Comparison of ENCODE assay signal across 13 cellular contexts in genomic region chr14:103090481-103091020, GRCh38. TPM values are rescaled to one million over a fixed set of nuclear protein-coding genes. Genes with fewer than 3 reads are reported as not detected.
A peak's percentile ranks its signal among the peaks of the same experiment; 100 is the strongest.
DNase-seq lines count a peak whose midpoint lies in the region; ATAC-seq, FAIRE-seq and TF ChIP-seq lines count a peak whose summit lies in the region.
"Had no signal": no experiment of that assay in that cellular context is flagged by ENCODE, and none has a peak within 500 bp of the region (broad histone marks: within the 10 kb centered on the region; RNA-seq: fewer than 3 reads in every experiment).

No MANE protein-coding gene starts in this region.

- no peak overlapping the region for H3K27ac ChIP-seq in CD8-positive, alpha-beta memory T cell (ENCODE audit: low read depth, low read length)
- H3K27ac ChIP-seq in IMR-90 (ENCODE audit: insufficient read depth, low read length): no peak overlapping the region
- no peak overlapping the region for H3K27ac ChIP-seq in GM12878 (ENCODE audit: control insufficient read depth, insufficient read depth)
- H3K27ac ChIP-seq: right lobe of liver, testis had no signal

- no peak for TF ChIP-seq RAD21 in IMR-90 (IDR thresholded peaks at IDR 0.05; ENCODE audit: low read length)
- no peak for TF ChIP-seq RAD21 in GM12878 (IDR thresholded peaks at IDR 0.05; ENCODE audit: insufficient read depth, low read depth, low read length)

- no peaks in the 10 kb centered on the region for H3K36me3 ChIP-seq in CD8-positive, alpha-beta memory T cell (ENCODE audit: insufficient read depth, low read length)
- no peaks in the 10 kb centered on the region for H3K36me3 ChIP-seq in IMR-90 (ENCODE audit: control insufficient read depth, insufficient read depth, low read length)
- no peaks in the 10 kb centered on the region for H3K36me3 ChIP-seq in GM12878 (ENCODE audit: control insufficient read depth in 2 of 2, insufficient read depth in 2 of 2, low read length in 1 of 2)
- H3K36me3 ChIP-seq: right lobe of liver had no signal

- H3K14ac ChIP-seq in IMR-90 (replicated peaks; ENCODE audit: low read depth, low read length): no peak overlapping the region

- H3K23ac ChIP-seq in IMR-90 (ENCODE audit: low read depth, low read length): no peak overlapping the region

- no peak overlapping the region for H4K5ac ChIP-seq in IMR-90 (ENCODE audit: low read depth, low read length)

- no peak for FAIRE-seq in GM12878 (lab: Jason Lieb, UNC)

- H3K4me3 Mint-ChIP-seq in CD8-positive, alpha-beta memory T cell: peak overlapping the region in 6 of 7 donors; percentile 42 to 69 (median 50)
- H3K4me3 Mint-ChIP-seq in natural killer cell: peak overlapping the region; percentile 62

- ATAC-seq in IMR-90 (ENCODE audit: low read depth) (no peak), GM12878 (no peak), natural killer cell (no peak), GM19463 (IDR thresholded peaks at IDR 0.05; ENCODE audit: unreplicated experiment) (no peak)

- H2AK9ac ChIP-seq in IMR-90 (replicated peaks; ENCODE audit: low read depth, low read length, poor library complexity): peak overlapping the region; percentile 40

- no peak overlapping the region for H3K4ac ChIP-seq in IMR-90 (ENCODE audit: low read depth, low read length)

- H3K27me3 Mint-ChIP-seq in CD8-positive, alpha-beta memory T cell: peaks cover 6 to 16% of the 10 kb centered on the region in 2 donors
- peaks cover 0 to under 1% of the 10 kb centered on the region in 2 donors for H3K27me3 Mint-ChIP-seq in natural killer cell (ENCODE audit: low read depth in 2 of 2)

- no peak overlapping the region for H4K8ac ChIP-seq in IMR-90 (ENCODE audit: low read depth in 2 of 2, low read length in 2 of 2)

- no peaks in the 10 kb centered on the region for H3K36me3 Mint-ChIP-seq in CD8-positive, alpha-beta memory T cell
- H3K36me3 Mint-ChIP-seq in natural killer cell: no peaks in the 10 kb centered on the region

- no peak overlapping the region for H4K91ac ChIP-seq in IMR-90 (ENCODE audit: insufficient read depth, low read depth, low read length)

- H3K79me2 ChIP-seq in GM12878 (ENCODE audit: control insufficient read depth, insufficient read depth, low read length): no peaks in the 10 kb centered on the region

- H3K27ac Mint-ChIP-seq in CD8-positive, alpha-beta memory T cell: peak overlapping the region in 3 of 8 donors; percentile 27 to 68 (median 56)
- peak overlapping the region; percentile 26 to 72 for H3K27ac Mint-ChIP-seq in natural killer cell

- 75% methylated on average over 2 of the region's 12 CpGs; no CpG with 5 or more reads in 1 of the 2 experiments for WGBS in IMR-90 (ENCODE audit: extremely low coverage in 2 of 2, insufficient read length in 1 of 2), 2 experiments
- WGBS in GM12878 (ENCODE audit: insufficient coverage, insufficient replicate concordance, low lambda C conversion rate, missing lambda C conversion rate): 48% methylated on average over 12 of the region's 12 CpGs

- BruUV-seq in IMR-90 (replicated peaks; lab: Mats Ljungman, UMichigan): no TSS peak
- BruUV-seq in GM12878 (replicated peaks; lab: Mats Ljungman, UMichigan): no TSS peak

- H3K79me1 ChIP-seq in IMR-90 (ENCODE audit: low read depth in 1 of 2, low read length in 2 of 2): no peaks in the 10 kb centered on the region

- intact Hi-C loops in IMR-90 (cut with micrococcal nuclease): no loop called here
- intact Hi-C loops in GM12878 (cut with micrococcal nuclease; ENCODE audit: unreplicated experiment): no loop called here
- intact Hi-C loops in natural killer cell (cut with micrococcal nuclease): loop anchor here (5.0 to 10.0 kb wide), 2 partner anchors 313 to 396 kb away; partner anchors contain the start of gene TRAF3

- POLR2A ChIA-PET in CD8-positive, alpha-beta memory T cell (lab: Charles Lee): no interaction called here
- POLR2A ChIA-PET in IMR-90 (lab: Charles Lee; ENCODE audit: unreplicated experiment) (no interaction called here), GM12878 (lab: Charles Lee) (no interaction called here)

- H3K9ac ChIP-seq in IMR-90 (ENCODE audit: low read depth, low read length): no peak overlapping the region
- H3K9ac ChIP-seq in GM12878 (ENCODE audit: control insufficient read depth, insufficient read depth, low read length): no peak overlapping the region

- CTCF ChIA-PET in CD8-positive, alpha-beta memory T cell (lab: Charles Lee): interaction anchor here (0.9 to 1.0 kb wide), 2 partner anchors 396 to 397 kb away, joined by 4 to 5 read pairs; no protein-coding TSS in a partner anchor
- CTCF ChIA-PET in IMR-90 (lab: Yijun Ruan, JAX) (no interaction called here), GM12878 (lab: Yijun Ruan, JAX) (interaction anchor here (1.1 to 2.0 kb wide), 2 partner anchors 14 to 50 kb away, joined by 4 to 9 read pairs; no protein-coding TSS in a partner anchor)

- no peak overlapping the region for H2BK5ac ChIP-seq in IMR-90 (ENCODE audit: low read depth, low read length, poor library complexity, severe bottlenecking)

- TF ChIP-seq POLR2A in IMR-90 (IDR thresholded peaks at IDR 0.05; ENCODE audit: low read depth, low read length): no peak
- TF ChIP-seq POLR2A in GM12878 (IDR thresholded peaks at IDR 0.05; ENCODE audit: low read depth, low read length): no peak

- H3K27me3 ChIP-seq in CD8-positive, alpha-beta memory T cell (ENCODE audit: insufficient read depth, low read length, poor library complexity, severe bottlenecking): no peaks in the 10 kb centered on the region
- H3K27me3 ChIP-seq in IMR-90 (ENCODE audit: control insufficient read depth, insufficient read depth, low read length) (peaks cover 43% of the 10 kb centered on the region), GM12878 (replicated peaks in 1 of 2; ENCODE audit: control insufficient read depth in 2 of 2, insufficient read depth in 2 of 2, low read length in 1 of 2) (no peaks in the 10 kb centered on the region; a peak in 1 of 4 replicates)
- H3K27me3 ChIP-seq: right lobe of liver, testis had no signal

- RAD21 ChIA-PET in GM12878 (lab: Charles Lee; ENCODE audit: unreplicated experiment): interaction anchor here (1.0 kb wide), 1 partner anchor 12 kb away, joined by 3 read pairs; no protein-coding TSS in a partner anchor

- H3K4me1 Mint-ChIP-seq in CD8-positive, alpha-beta memory T cell: peaks cover 0 to 7% (median 0%) of the 10 kb centered on the region in 3 donors
- H3K4me1 Mint-ChIP-seq in natural killer cell: peaks cover 0 to 5% of the 10 kb centered on the region in 2 donors

- H2BK20ac ChIP-seq in IMR-90 (ENCODE audit: low read depth, low read length): no peak overlapping the region

- SMC1A ChIA-PET in GM12878 (lab: Charles Lee; ENCODE audit: uncharacterized antibody, unreplicated experiment): interaction anchor here (0.6 kb wide), 1 partner anchor 23 kb away, joined by 3 read pairs; no protein-coding TSS in a partner anchor

- no peak overlapping the region for H2BK15ac ChIP-seq in IMR-90 (ENCODE audit: low read depth, low read length)

- H4K20me1 ChIP-seq in IMR-90 (ENCODE audit: insufficient read depth, low read length) (no peaks in the 10 kb centered on the region; the same call in 1 of the 2 replicates), GM12878 (ENCODE audit: control insufficient read depth, insufficient read depth) (no peaks in the 10 kb centered on the region)

- H3K56ac ChIP-seq in IMR-90 (ENCODE audit: extremely low read depth, insufficient read depth, low read length): no peak overlapping the region

- in situ Hi-C loops in IMR-90 (cut with MboI; ENCODE audit: low sequenced_read_pairs) (no loop called here), GM12878 (cut with MboI) (no loop called here)

- DNase-seq in CD8-positive, alpha-beta memory T cell: no peak
- DNase-seq in IMR-90 (no peak), GM12878 (ENCODE audit: low read depth, low spot score) (no peak), natural killer cell (no peak), NCI-H748 (lab: John Stamatoyannopoulos, UW; ENCODE audit: unreplicated experiment) (no peak), NCI-H1694 (lab: John Stamatoyannopoulos, UW) (no peak), COR-L47 (lab: John Stamatoyannopoulos, UW) (no peak)
- DNase-seq: amniotic stem cell, KG1, testis had no signal

- no peaks in the 10 kb centered on the region for H3K9me1 ChIP-seq in IMR-90 (ENCODE audit: insufficient read depth, low read length)

- H3K4me1 ChIP-seq in CD8-positive, alpha-beta memory T cell (ENCODE audit: insufficient read depth, low read length): peaks cover 6% of the 10 kb centered on the region
- H3K4me1 ChIP-seq in IMR-90 (ENCODE audit: control insufficient read depth, insufficient read depth, low read length): peaks cover 11% of the 10 kb centered on the region
- H3K4me1 ChIP-seq in GM12878 (ENCODE audit: control insufficient read depth, insufficient read depth, low read length): peaks cover 13% of the 10 kb centered on the region

- dilution Hi-C loops in IMR-90 (cut with HindIII; ENCODE audit: low sequenced_read_pairs, unreplicated experiment): no loop called here

- H3K4me2 ChIP-seq in IMR-90 (ENCODE audit: low read depth, low read length) (no peak overlapping the region), GM12878 (ENCODE audit: control insufficient read depth, insufficient read depth) (peak overlapping the region; percentile 98; the same call in 1 of the 2 replicates)

- H2AFZ ChIP-seq in IMR-90 (replicated peaks; ENCODE audit: low read length, poor library complexity) (no peak overlapping the region), GM12878 (ENCODE audit: control insufficient read depth, low read depth, low read length) (no peak overlapping the region)

- H3K18ac ChIP-seq in IMR-90 (ENCODE audit: low read depth, low read length): no peak overlapping the region

- no peaks in the 10 kb centered on the region for H3K9me3 Mint-ChIP-seq in CD8-positive, alpha-beta memory T cell
- no peaks in the 10 kb centered on the region for H3K9me3 Mint-ChIP-seq in natural killer cell

- no peak overlapping the region for H2AK5ac ChIP-seq in IMR-90 (ENCODE audit: low read depth, low read length)

- H3K9me3 ChIP-seq in CD8-positive, alpha-beta memory T cell (ENCODE audit: low read length): no peaks in the 10 kb centered on the region
- H3K9me3 ChIP-seq in IMR-90 (ENCODE audit: control insufficient read depth, insufficient read depth, low read length) (no peaks in the 10 kb centered on the region; the same call in 1 of the 2 replicates), GM12878 (replicated peaks; ENCODE audit: control insufficient read depth, insufficient read depth, low read length) (no peaks in the 10 kb centered on the region)
- H3K9me3 ChIP-seq: right lobe of liver, testis had no signal

- TF ChIP-seq CTCF in IMR-90 (conservative IDR thresholded peaks at IDR 0.05; ENCODE audit: low read depth, low read length) (no peak), GM12878 (IDR thresholded peaks at IDR 0.05 in 2 of 3, conservative IDR thresholded peaks at IDR 0.05 in 1 of 3; ENCODE audit: control insufficient read depth in 2 of 3, extremely low read depth in 1 of 3, insufficient read depth in 1 of 3, low read depth in 3 of 3, low read length in 3 of 3) (no peak), natural killer cell (IDR thresholded peaks at IDR 0.05) (no peak)

- H2BK120ac ChIP-seq in IMR-90 (ENCODE audit: low read depth, low read length): no peak overlapping the region

- no peak for TF ChIP-seq EP300 in GM12878 (IDR thresholded peaks at IDR 0.05; ENCODE audit: borderline replicate concordance in 1 of 2, control insufficient read depth in 1 of 2, low read depth in 2 of 2, low read length in 2 of 2)

- no peak overlapping the region for H3K4me3 ChIP-seq in CD8-positive, alpha-beta memory T cell (ENCODE audit: low read length)
- no peak overlapping the region for H3K4me3 ChIP-seq in IMR-90 (ENCODE audit: insufficient read depth, low read depth, low read length)
- H3K4me3 ChIP-seq in GM12878: no peak overlapping the region

RNA-seq across cellular contexts. Expression of gene EXOC3L4, which starts 4.0 kb away (rescaled TPM):
- not detected for total RNA-seq in CD8-positive, alpha-beta memory T cell
- polyA plus RNA-seq in CD8-positive, alpha-beta memory T cell: not detected
- total RNA-seq in IMR-90 (2012; rRNA removed): not detected in 2 replicates
- polyA plus RNA-seq in IMR-90 (2012; rRNA removed): not detected in 2 replicates
- polyA plus RNA-seq in IMR-90 (2012; cell fraction: cytosol; rRNA removed): 0.14 TPM in 1 of 2 replicates, not detected in the other
- polyA plus RNA-seq in IMR-90 (2012; cell fraction: nucleus; rRNA removed; ENCODE audit: low replicate concordance): 0.72 and 0.85 TPM in 2 replicates
- total RNA-seq in GM12878 (2013; cell fraction: nucleolus; rRNA removed): not detected in 2 replicates
- total RNA-seq in GM12878 (2014; rRNA removed): not detected in 2 replicates
- not detected in 2 replicates for total RNA-seq in GM12878 (2014; rRNA removed; fragmentation: Illumina TruSeq; extraction: Trizol)
- total RNA-seq in GM12878 (2021): not detected in 2 replicates
- not detected for polyA plus RNA-seq in GM12878 (2011; ENCODE audit: low read depth)
- polyA plus RNA-seq in GM12878 (2011; rRNA removed): not detected in 2 replicates
- polyA plus RNA-seq in GM12878 (2011; cell fraction: cytosol; rRNA removed): not detected in 2 replicates
- 0.15 TPM in 1 of 2 replicates, not detected in the other for polyA plus RNA-seq in GM12878 (2011; cell fraction: nucleus; rRNA removed)
- polyA plus RNA-seq in GM12878 (2012): not detected in 2 replicates
- polyA plus RNA-seq in GM12878 (2014; fragmentation: Illumina TruSeq; extraction: Trizol): not detected in 2 replicates
- not detected for polyA plus RNA-seq in GM12878 (2014; fragmentation: Nextera tagmentation; extraction: Ambion mirVana)
- polyA plus RNA-seq in GM12878 (2014; rRNA removed): not detected in 2 replicates
- polyA plus RNA-seq in GM12878 (2016; fragmentation: Nextera tagmentation; extraction: Ambion mirVana): not detected
- polyA minus RNA-seq in GM12878 (2011; rRNA and poly(A)+ RNA removed): not detected in 2 replicates
- not detected in 2 replicates for polyA minus RNA-seq in GM12878 (2011; cell fraction: cytosol; rRNA and poly(A)+ RNA removed)
- not detected in 2 replicates for polyA minus RNA-seq in GM12878 (2011; cell fraction: nucleus; rRNA and poly(A)+ RNA removed)
- total RNA-seq in natural killer cell: not detected
- total RNA-seq: fibroblast of villous mesenchyme had no signal

RNA-seq across cellular contexts. Expression of gene LBHD2, which starts 6.5 kb away (rescaled TPM):
- total RNA-seq in CD8-positive, alpha-beta memory T cell: not detected
- polyA plus RNA-seq in CD8-positive, alpha-beta memory T cell: not detected
- not detected in 2 replicates for total RNA-seq in IMR-90 (2012; rRNA removed)
- not detected in 2 replicates for polyA plus RNA-seq in IMR-90 (2012; rRNA removed)
- polyA plus RNA-seq in IMR-90 (2012; cell fraction: cytosol; rRNA removed): 0.18 TPM in 1 of 2 replicates, not detected in the other
- polyA plus RNA-seq in IMR-90 (2012; cell fraction: nucleus; rRNA removed; ENCODE audit: low replicate concordance): not detected in 2 replicates
- not detected in 2 replicates for total RNA-seq in GM12878 (2013; cell fraction: nucleolus; rRNA removed)
- not detected in 2 replicates for total RNA-seq in GM12878 (2014; rRNA removed)
- not detected in 2 replicates for total RNA-seq in GM12878 (2014; rRNA removed; fragmentation: Illumina TruSeq; extraction: Trizol)
- not detected in 2 replicates for total RNA-seq in GM12878 (2021)
- polyA plus RNA-seq in GM12878 (2011; ENCODE audit: low read depth): not detected
- not detected in 2 replicates for polyA plus RNA-seq in GM12878 (2011; rRNA removed)
- polyA plus RNA-seq in GM12878 (2011; cell fraction: cytosol; rRNA removed): not detected in 2 replicates
- polyA plus RNA-seq in GM12878 (2011; cell fraction: nucleus; rRNA removed): not detected in 2 replicates
- polyA plus RNA-seq in GM12878 (2012): not detected in 2 replicates
- not detected in 2 replicates for polyA plus RNA-seq in GM12878 (2014; fragmentation: Illumina TruSeq; extraction: Trizol)
- polyA plus RNA-seq in GM12878 (2014; fragmentation: Nextera tagmentation; extraction: Ambion mirVana): not detected
- not detected in 2 replicates for polyA plus RNA-seq in GM12878 (2014; rRNA removed)
- polyA plus RNA-seq in GM12878 (2016; fragmentation: Nextera tagmentation; extraction: Ambion mirVana): not detected
- polyA minus RNA-seq in GM12878 (2011; rRNA and poly(A)+ RNA removed): not detected in 2 replicates
- polyA minus RNA-seq in GM12878 (2011; cell fraction: cytosol; rRNA and poly(A)+ RNA removed): not detected in 2 replicates
- not detected in 2 replicates for polyA minus RNA-seq in GM12878 (2011; cell fraction: nucleus; rRNA and poly(A)+ RNA removed)
- not detected for total RNA-seq in natural killer cell
- total RNA-seq: fibroblast of villous mesenchyme, right lobe of liver had no signal

RNA-seq across cellular contexts. Expression of gene TNFAIP2, which starts 32.7 kb away (rescaled TPM):
- 1 to 10 TPM in 1 of 2 experiments, under 1 TPM in 1; 0.70 to 1.4 TPM for total RNA-seq in CD8-positive, alpha-beta memory T cell
- not detected for polyA plus RNA-seq in CD8-positive, alpha-beta memory T cell
- total RNA-seq in IMR-90 (2012; rRNA removed) (5.0 and 6.3 TPM in 2 replicates), GM12878 (2014; rRNA removed) (75.4 and 81.6 TPM in 2 replicates), GM12878 (2014; rRNA removed; fragmentation: Illumina TruSeq; extraction: Trizol) (51.0 and 58.3 TPM in 2 replicates), GM12878 (2021) (107 and 116 TPM in 2 replicates), natural killer cell (10 to 100 TPM; 14.2 to 89.8 (median 50.1) TPM)
- polyA plus RNA-seq in IMR-90 (2012; rRNA removed) (9.6 and 9.9 TPM in 2 replicates), GM12878 (2011; rRNA removed) (38.5 and 66.7 TPM in 2 replicates), GM12878 (2014; fragmentation: Illumina TruSeq; extraction: Trizol) (36.8 and 67.5 TPM in 2 replicates), GM12878 (2014; fragmentation: Nextera tagmentation; extraction: Ambion mirVana) (100 to 1,000 TPM in 1 of 2 experiments, 10 to 100 TPM in 1; 85.6 to 106 TPM), GM12878 (2014; rRNA removed) (137 and 150 TPM in 2 replicates), GM12878 (2016; fragmentation: Nextera tagmentation; extraction: Ambion mirVana) (1 to 10 TPM; 7.1 TPM)
- 10.7 and 12.7 TPM in 2 replicates for polyA plus RNA-seq in IMR-90 (2012; cell fraction: cytosol; rRNA removed)
- polyA plus RNA-seq in IMR-90 (2012; cell fraction: nucleus; rRNA removed; ENCODE audit: low replicate concordance): 43.9 and 49.0 TPM in 2 replicates
- 228 and 277 TPM in 2 replicates for total RNA-seq in GM12878 (2013; cell fraction: nucleolus; rRNA removed)
- polyA plus RNA-seq in GM12878 (2011; ENCODE audit: low read depth): 25.2 TPM
- polyA plus RNA-seq in GM12878 (2011; cell fraction: cytosol; rRNA removed): 82.8 and 101 TPM in 2 replicates
- 340 and 362 TPM in 2 replicates for polyA plus RNA-seq in GM12878 (2011; cell fraction: nucleus; rRNA removed)
- 41.1 and 61.7 TPM in 2 replicates for polyA plus RNA-seq in GM12878 (2012)
- 29.0 and 63.6 TPM in 2 replicates for polyA minus RNA-seq in GM12878 (2011; rRNA and poly(A)+ RNA removed)
- 40.4 and 44.5 TPM in 2 replicates for polyA minus RNA-seq in GM12878 (2011; cell fraction: cytosol; rRNA and poly(A)+ RNA removed)
- 25.3 and 36.6 TPM in 2 replicates for polyA minus RNA-seq in GM12878 (2011; cell fraction: nucleus; rRNA and poly(A)+ RNA removed)

RNA-seq across cellular contexts. Expression of gene CDC42BPB, which starts 33.2 kb away (rescaled TPM):
- total RNA-seq in CD8-positive, alpha-beta memory T cell: 1 to 10 TPM; 1.6 to 2.9 TPM
- 0.32 TPM for polyA plus RNA-seq in CD8-positive, alpha-beta memory T cell
- 48.0 and 49.1 TPM in 2 replicates for total RNA-seq in IMR-90 (2012; rRNA removed)
- polyA plus RNA-seq in IMR-90 (2012; rRNA removed): 73.6 and 81.4 TPM in 2 replicates
- 45.7 and 64.7 TPM in 2 replicates for polyA plus RNA-seq in IMR-90 (2012; cell fraction: cytosol; rRNA removed)
- 168 and 207 TPM in 2 replicates for polyA plus RNA-seq in IMR-90 (2012; cell fraction: nucleus; rRNA removed; ENCODE audit: low replicate concordance)
- total RNA-seq in GM12878 (2013; cell fraction: nucleolus; rRNA removed): 103 and 127 TPM in 2 replicates
- 15.3 and 19.9 TPM in 2 replicates for total RNA-seq in GM12878 (2014; rRNA removed)
- total RNA-seq in GM12878 (2014; rRNA removed; fragmentation: Illumina TruSeq; extraction: Trizol): 10.0 and 10.7 TPM in 2 replicates
- total RNA-seq in GM12878 (2021): 20.3 and 22.0 TPM in 2 replicates
- polyA plus RNA-seq in GM12878 (2011; ENCODE audit: low read depth): 9.3 TPM
- polyA plus RNA-seq in GM12878 (2011; rRNA removed): 17.4 and 22.1 TPM in 2 replicates
- 23.8 and 26.2 TPM in 2 replicates for polyA plus RNA-seq in GM12878 (2011; cell fraction: cytosol; rRNA removed)
- polyA plus RNA-seq in GM12878 (2011; cell fraction: nucleus; rRNA removed): 61.2 and 90.5 TPM in 2 replicates
- polyA plus RNA-seq in GM12878 (2012): 12.2 and 14.2 TPM in 2 replicates
- polyA plus RNA-seq in GM12878 (2014; fragmentation: Illumina TruSeq; extraction: Trizol): 8.4 and 15.9 TPM in 2 replicates
- polyA plus RNA-seq in GM12878 (2014; fragmentation: Nextera tagmentation; extraction: Ambion mirVana): under 1 TPM; 0.42 to 0.46 TPM
- 18.3 and 23.6 TPM in 2 replicates for polyA plus RNA-seq in GM12878 (2014; rRNA removed)
- polyA plus RNA-seq in GM12878 (2016; fragmentation: Nextera tagmentation; extraction: Ambion mirVana): 1 to 10 TPM in 1 of 2 experiments, under 1 TPM in 1; 0.82 to 1.7 TPM
- 44.8 and 46.7 TPM in 2 replicates for polyA minus RNA-seq in GM12878 (2011; rRNA and poly(A)+ RNA removed)
- polyA minus RNA-seq in GM12878 (2011; cell fraction: cytosol; rRNA and poly(A)+ RNA removed): 14.2 and 15.8 TPM in 2 replicates
- polyA minus RNA-seq in GM12878 (2011; cell fraction: nucleus; rRNA and poly(A)+ RNA removed): 20.3 and 38.5 TPM in 2 replicates
- total RNA-seq in natural killer cell: 1 to 10 TPM in 2 of 3 donors, under 1 TPM in 1; 0.86 to 2.3 (median 2.0) TPM
